ENCODE assay signal across 8 cellular contexts in the genomic region with DNA sequence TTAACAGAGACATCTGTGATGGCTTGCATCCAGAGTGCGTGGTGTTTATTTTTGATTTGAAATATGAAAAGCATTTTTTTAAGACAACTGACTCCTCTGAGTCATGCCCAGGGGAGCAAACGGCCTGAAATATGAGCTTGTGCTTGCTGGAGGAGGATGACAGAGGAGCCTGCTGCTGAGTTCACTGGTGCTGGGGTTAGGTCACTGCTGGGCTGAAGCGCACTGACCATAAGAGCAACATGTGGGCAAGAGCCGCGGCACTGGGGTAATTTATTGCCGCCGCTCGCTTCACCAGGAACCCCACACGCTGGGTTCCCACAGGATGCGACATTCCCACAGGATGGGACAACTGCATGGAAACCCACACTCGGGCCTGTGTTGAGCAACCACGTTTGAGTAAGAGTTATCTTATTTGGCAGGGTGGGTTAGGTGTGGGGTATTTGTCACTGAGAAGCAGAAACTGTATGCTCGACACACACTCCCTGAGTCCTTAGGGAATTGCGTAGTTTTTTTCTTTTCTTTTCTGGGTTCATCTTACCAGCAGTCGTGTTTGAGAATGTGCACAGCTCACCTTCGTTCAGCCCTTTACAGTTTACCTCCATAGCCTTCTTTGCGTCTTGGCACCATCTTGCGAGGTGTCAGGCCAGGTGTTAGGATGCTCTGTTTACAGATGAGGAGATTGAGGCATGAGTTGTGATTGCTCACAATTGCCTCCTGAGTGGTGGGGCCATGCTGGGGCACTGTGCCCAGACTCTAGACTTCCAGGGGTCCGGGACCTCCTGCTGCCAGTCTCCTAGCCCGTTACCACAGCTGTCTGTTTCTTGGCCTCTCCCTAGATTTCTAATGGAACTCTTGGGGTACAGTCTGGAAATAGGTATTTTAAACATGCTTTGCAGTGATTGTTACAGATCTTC.
DNase-seq lines count a peak whose midpoint lies in the region; ATAC-seq and TF ChIP-seq lines count a peak whose summit lies in the region.

No MANE protein-coding gene starts in this region.

- no peak overlapping the region for H3K4me3 Mint-ChIP-seq in glutamatergic neuron (ENCODE audit: unreplicated experiment)

- CTCF ChIA-PET in AG04450 (lab: Charles Lee): no interaction called here
- CTCF ChIA-PET in IMR-90 (lab: Yijun Ruan, JAX): interaction anchor here (1.0 to 1.2 kb wide), 2 partner anchors 15 to 179 kb away, joined by 3 read pairs; no protein-coding TSS in a partner anchor

- peaks cover 52% of the 10 kb centered on the region for H3K9me1 ChIP-seq in IMR-90 (ENCODE audit: insufficient read depth, low read length)

- H3K27ac Mint-ChIP-seq in glutamatergic neuron (ENCODE audit: unreplicated experiment): no peak overlapping the region

- in situ Hi-C loops in IMR-90 (cut with MboI; ENCODE audit: low sequenced_read_pairs): no loop called here
- in situ Hi-C loops in astrocyte of the spinal cord (cut with HindIII; ENCODE audit: low sequenced_read_pairs): no loop called here
- in situ Hi-C loops in HAP-1 (cut with MboI; ENCODE audit: low sequenced_read_pairs): no loop called here

- H3K36me3 ChIP-seq in IMR-90 (ENCODE audit: control insufficient read depth, insufficient read depth, low read length) (peaks cover 41% of the 10 kb centered on the region), tibial artery (no peaks in the 10 kb centered on the region), HAP-1 (replicated peaks) (no peaks in the 10 kb centered on the region; the same call in 1 of the 2 replicates)

- peaks cover 2% of the 10 kb centered on the region for H3K27me3 Mint-ChIP-seq in glutamatergic neuron (ENCODE audit: unreplicated experiment)

- H4K20me1 ChIP-seq in IMR-90 (ENCODE audit: insufficient read depth, low read length): peaks cover 15% of the 10 kb centered on the region; the same call in 1 of the 2 replicates

- H3K56ac ChIP-seq in IMR-90 (ENCODE audit: extremely low read depth, insufficient read depth, low read length): peak overlapping the region; percentile 97

- H3K14ac ChIP-seq in IMR-90 (replicated peaks; ENCODE audit: low read depth, low read length): peak overlapping the region; percentile 96

- H3K4me1 ChIP-seq in IMR-90 (ENCODE audit: control insufficient read depth, insufficient read depth, low read length) (peaks cover 52% of the 10 kb centered on the region), tibial artery (peaks cover 0 to 71% (median 60%) of the 10 kb centered on the region in 4 donors), HAP-1 (peaks cover 4% of the 10 kb centered on the region; the same call in 1 of the 2 replicates)

- ATAC-seq in IMR-90 (ENCODE audit: low read depth): peak; percentile 77

- H2BK20ac ChIP-seq in IMR-90 (ENCODE audit: low read depth, low read length): peak overlapping the region; percentile 98

- peak overlapping the region; percentile 96 for H4K5ac ChIP-seq in IMR-90 (ENCODE audit: low read depth, low read length)

- H3K4me3 ChIP-seq in AG04450 (ENCODE audit: low read depth, low read length) (peak overlapping the region; percentile 54), IMR-90 (ENCODE audit: insufficient read depth, low read depth, low read length) (peak overlapping the region; percentile 7; the same call in 1 of the 2 replicates), astrocyte of the spinal cord (ENCODE audit: low read depth, low read length) (peak overlapping the region; percentile 16), tibial artery (no peak overlapping the region), HAP-1 (no peak overlapping the region)

- H3K27me3 ChIP-seq in AG04450 (ENCODE audit: control insufficient read depth, insufficient read depth, low read length) (no peaks in the 10 kb centered on the region), IMR-90 (ENCODE audit: control insufficient read depth, insufficient read depth, low read length) (no peaks in the 10 kb centered on the region), tibial artery (no peaks in the 10 kb centered on the region), HAP-1 (ENCODE audit: low read depth) (no peaks in the 10 kb centered on the region)

- peak overlapping the region; percentile 99 for H2BK5ac ChIP-seq in IMR-90 (ENCODE audit: low read depth, low read length, poor library complexity, severe bottlenecking)

- no TSS peak for BruUV-seq in IMR-90 (replicated peaks; lab: Mats Ljungman, UMichigan)

- H3K9me3 ChIP-seq in AG04450 (ENCODE audit: control insufficient read depth, insufficient read depth, low read length): no peaks in the 10 kb centered on the region
- H3K9me3 ChIP-seq in IMR-90 (ENCODE audit: control insufficient read depth, insufficient read depth, low read length): no peaks in the 10 kb centered on the region
- no peaks in the 10 kb centered on the region for H3K9me3 ChIP-seq in tibial artery
- H3K9me3 ChIP-seq in HAP-1: no peaks in the 10 kb centered on the region

- peak; percentile 61 for TF ChIP-seq POLR2A in IMR-90 (IDR thresholded peaks at IDR 0.05; ENCODE audit: low read depth, low read length)

- DNase-seq in AG04450 (ENCODE audit: low read depth, low spot score) (peak; percentile 98), IMR-90 (peak; percentile 100), astrocyte of the spinal cord (ENCODE audit: low read depth, low spot score) (peak; percentile 98), left kidney (ENCODE audit: low read depth, low spot score) (peak; percentile 78), tibial artery (peak; percentile 91 to 93), glutamatergic neuron (no peak), DMS153 (lab: John Stamatoyannopoulos, UW) (no peak), HAP-1 (ENCODE audit: low spot score in 2 of 2) (no peak)

- peak overlapping the region; percentile 99 for H2AK5ac ChIP-seq in IMR-90 (ENCODE audit: low read depth, low read length)

- peak overlapping the region; percentile 91 for H3K9ac ChIP-seq in IMR-90 (ENCODE audit: low read depth, low read length)

- peak overlapping the region; percentile 90; the same call in 2 of the 3 replicates for H2BK15ac ChIP-seq in IMR-90 (ENCODE audit: low read depth, low read length)

- dilution Hi-C loops in IMR-90 (cut with HindIII; ENCODE audit: low sequenced_read_pairs, unreplicated experiment): no loop called here

- POLR2A ChIA-PET in AG04450 (lab: Yijun Ruan, JAX): interaction anchor here (0.6 to 1.8 kb wide), 15 partner anchors 9 to 58 kb away, joined by 3 to 17 read pairs (median 5); no protein-coding TSS in a partner anchor
- POLR2A ChIA-PET in IMR-90 (lab: Charles Lee; ENCODE audit: unreplicated experiment): interaction anchor here (1.0 kb wide), 1 partner anchor 21 kb away, joined by 3 read pairs; no protein-coding TSS in a partner anchor

- H3K79me1 ChIP-seq in IMR-90 (ENCODE audit: low read depth in 1 of 2, low read length in 2 of 2): peaks cover 27 to 84% of the 10 kb centered on the region in 2 experiments

- H2AFZ ChIP-seq in IMR-90 (replicated peaks; ENCODE audit: low read length, poor library complexity): peak overlapping the region; percentile 53

- H3K23ac ChIP-seq in IMR-90 (ENCODE audit: low read depth, low read length): peak overlapping the region; percentile 99

- H3K36me3 Mint-ChIP-seq in glutamatergic neuron (ENCODE audit: unreplicated experiment): no peaks in the 10 kb centered on the region

- TF ChIP-seq RAD21 in IMR-90 (IDR thresholded peaks at IDR 0.05; ENCODE audit: low read length): peak; percentile 32

- 0% methylated on average over 10 of the region's 20 CpGs; no CpG with 5 or more reads in 1 of the 2 experiments for WGBS in IMR-90 (ENCODE audit: extremely low coverage in 2 of 2, insufficient read length in 1 of 2), 2 experiments

- peak overlapping the region; percentile 100 for H3K4ac ChIP-seq in IMR-90 (ENCODE audit: low read depth, low read length)

- peak overlapping the region; percentile 98 for H3K27ac ChIP-seq in AG04450 (ENCODE audit: low read depth, low read length)
- peak overlapping the region; percentile 99 for H3K27ac ChIP-seq in IMR-90 (ENCODE audit: insufficient read depth, low read length)
- peak overlapping the region; percentile 73 to 78 for H3K27ac ChIP-seq in tibial artery

- peak overlapping the region; percentile 67 for H2AK9ac ChIP-seq in IMR-90 (replicated peaks; ENCODE audit: low read depth, low read length, poor library complexity)

- peak overlapping the region; percentile 99 for H2BK120ac ChIP-seq in IMR-90 (ENCODE audit: low read depth, low read length)

- H3K4me2 ChIP-seq in IMR-90 (ENCODE audit: low read depth, low read length): peak overlapping the region; percentile 87

- peak overlapping the region; percentile 92 to 98 for H4K8ac ChIP-seq in IMR-90 (ENCODE audit: low read depth in 2 of 2, low read length in 2 of 2)

- peak overlapping the region; percentile 99 for H4K91ac ChIP-seq in IMR-90 (ENCODE audit: insufficient read depth, low read depth, low read length)

- H3K4me1 Mint-ChIP-seq in glutamatergic neuron (ENCODE audit: low read depth, unreplicated experiment): peaks cover 6% of the 10 kb centered on the region

- peak overlapping the region; percentile 98 for H3K18ac ChIP-seq in IMR-90 (ENCODE audit: low read depth, low read length)

- TF ChIP-seq CTCF in AG04450 (IDR thresholded peaks at IDR 0.05; ENCODE audit: low read depth, low read length): no peak
- no peak for TF ChIP-seq CTCF in IMR-90 (conservative IDR thresholded peaks at IDR 0.05; ENCODE audit: low read depth, low read length)
- TF ChIP-seq CTCF in astrocyte of the spinal cord (IDR thresholded peaks at IDR 0.05; ENCODE audit: low read depth, low read length): no peak
- no peak for TF ChIP-seq CTCF in tibial artery (IDR thresholded peaks at IDR 0.05)
- no peak for TF ChIP-seq CTCF in glutamatergic neuron (IDR thresholded peaks at IDR 0.05; ENCODE audit: partially characterized antibody, unreplicated experiment)

- peaks cover 3% of the 10 kb centered on the region for H3K9me3 Mint-ChIP-seq in glutamatergic neuron (ENCODE audit: unreplicated experiment)

- intact Hi-C loops in IMR-90 (cut with micrococcal nuclease): loop anchor here (2.0 to 5.0 kb wide), 2 partner anchors 17 to 59 kb away; partner anchors contain the start of gene SMAD3
- intact Hi-C loops in tibial artery (cut with DNase I; ENCODE audit: low total_unique reads): no loop called here

TF ChIP-seq in IMR-90, 13 proteins besides CTCF, POLR2A, EP300 and RAD21 (continues in another document):
- TF ChIP-seq RFX5 (IDR thresholded peaks at IDR 0.05; ENCODE audit: low read depth, low read length) (no peak), NFE2L2 (IDR thresholded peaks at IDR 0.05; ENCODE audit: low read depth, low read length) (peak; percentile 43; the same call in 1 of the 2 replicates), MAZ (IDR thresholded peaks at IDR 0.05; ENCODE audit: borderline replicate concordance, low read depth, low read length) (peak; percentile 42; the same call in 1 of the 2 replicates), MAFK (IDR thresholded peaks at IDR 0.05; ENCODE audit: low read depth, low read length) (0 out of 2 replicates have a peak, but pooled peaks have one; percentile 2)
- TF ChIP-seq, protein P1, sequence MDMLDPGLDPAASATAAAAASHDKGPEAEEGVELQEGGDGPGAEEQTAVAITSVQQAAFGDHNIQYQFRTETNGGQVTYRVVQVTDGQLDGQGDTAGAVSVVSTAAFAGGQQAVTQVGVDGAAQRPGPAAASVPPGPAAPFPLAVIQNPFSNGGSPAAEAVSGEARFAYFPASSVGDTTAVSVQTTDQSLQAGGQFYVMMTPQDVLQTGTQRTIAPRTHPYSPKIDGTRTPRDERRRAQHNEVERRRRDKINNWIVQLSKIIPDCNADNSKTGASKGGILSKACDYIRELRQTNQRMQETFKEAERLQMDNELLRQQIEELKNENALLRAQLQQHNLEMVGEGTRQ (IDR thresholded peaks at IDR 0.05; ENCODE audit: low read depth, low read length): peak; percentile 23; the same call in 1 of the 2 replicates

Comparison
In these comparisons a context has a peak if more than half of its experiments do, and no peak if none do; other contexts are left out.
1. DNase-seq: peak in AG04450 (single experiment), IMR-90 (single experiment), astrocyte of the spinal cord (single experiment), left kidney (single experiment) and tibial artery (2 of 2); none in glutamatergic neuron (single experiment), DMS153 (single experiment) and HAP-1 (0 of 2).
2. H3K4me3 ChIP-seq: peak in AG04450 (single experiment), IMR-90 (single experiment) and astrocyte of the spinal cord (single experiment); none in tibial artery (0 of 2) and HAP-1 (single experiment).
3. Peak in every context shown above with its lines, with median percentiles within 50 percentile points of each other: H3K27ac ChIP-seq.